In genomic region chr15:46894644-46895043, GRCh38 we compare ENCODE assay signal across 11 cellular contexts.
"Had no signal": no experiment of that assay in that cellular context is flagged by ENCODE, and none has a peak within 500 bp of the region (broad histone marks: within the 10 kb centered on the region; RNA-seq: fewer than 3 reads in every experiment).

No MANE protein-coding gene starts in this region.

- H3K36me3 ChIP-seq: HAP-1 had no signal

- H3K4me1 ChIP-seq: HAP-1 had no signal

- H3K27ac Mint-ChIP-seq: GM23338, HFFc6 had no signal

- FAIRE-seq: H1, H54 had no signal

- H3K9me3 Mint-ChIP-seq: H9 had no signal

- DNase-seq: GM23248, GOT3, H7, H9, HCEC 1CT, HFFc6 had no signal

- H3K9ac ChIP-seq: GM23248 had no signal

- ATAC-seq: GM23338, HCT116 had no signal

- H3K27ac ChIP-seq: GM23248 had no signal

- H2AFZ ChIP-seq: GM23248, GM23338 had no signal

- H3K4me3 Mint-ChIP-seq: GM23338, H9, HFFc6 had no signal

- H3K4me1 Mint-ChIP-seq: GM23338, H9 had no signal

- H3K9me3 ChIP-seq: HAP-1 had no signal

- H3K4me3 ChIP-seq: GM23248, GM23338, HAP-1 had no signal

- H3K4me2 ChIP-seq: GM23338 had no signal
